Comparison of ENCODE assay signal across 8 cellular contexts in genomic region chr7:6558837-6559236, GRCh38. TPM values are rescaled to one million over a fixed set of nuclear protein-coding genes. Genes with fewer than 3 reads are reported as not detected.
DNase-seq lines count a peak whose midpoint lies in the region; ATAC-seq and TF ChIP-seq lines count a peak whose summit lies in the region.

No MANE protein-coding gene starts in this region.

- H3K4me3 Mint-ChIP-seq in neural progenitor cell = no peak overlapping the region

- no peak overlapping the region for H3K9ac ChIP-seq in neural progenitor cell

- H3K27ac ChIP-seq in AG04450 (ENCODE audit: low read depth, low read length) = no peak overlapping the region
- H3K27ac ChIP-seq in DOHH2 (ENCODE audit: low read depth, low read length) = no peak overlapping the region
- H3K27ac ChIP-seq in neural progenitor cell = no peak overlapping the region
- no peak overlapping the region for H3K27ac ChIP-seq in esophagus squamous epithelium

- intact Hi-C loops in esophagus squamous epithelium (cut with DNase I) = no loop called here

- H3K36me3 Mint-ChIP-seq in neural progenitor cell = no peaks in the 10 kb centered on the region

- peak; percentile 49 for TF ChIP-seq CTCF in AG04450 (IDR thresholded peaks at IDR 0.05; ENCODE audit: low read depth, low read length)
- peak; percentile 15 for TF ChIP-seq CTCF in DOHH2 (IDR thresholded peaks at IDR 0.05; ENCODE audit: low read depth, low read length, poor library complexity, severe bottlenecking)
- TF ChIP-seq CTCF in astrocyte of the spinal cord (IDR thresholded peaks at IDR 0.05; ENCODE audit: low read depth, low read length) = peak; percentile 15
- TF ChIP-seq CTCF in neural progenitor cell (IDR thresholded peaks at IDR 0.05) = peak; percentile 32
- TF ChIP-seq CTCF in esophagus squamous epithelium (IDR thresholded peaks at IDR 0.05) = peak in 2 of 6 experiments; percentile 3 to 22

- POLR2A ChIA-PET in AG04450 (lab: Yijun Ruan, JAX) = no interaction called here

- no peaks in the 10 kb centered on the region for H3K4me1 Mint-ChIP-seq in neural progenitor cell

- CTCF ChIA-PET in AG04450 (lab: Charles Lee) = interaction anchor here (0.6 to 2.9 kb wide), 10 partner anchors 9 to 43 kb away, joined by 3 to 26 read pairs (median 5); partner anchors contain the start of gene INTS15

- in situ Hi-C loops in astrocyte of the spinal cord (cut with HindIII; ENCODE audit: low sequenced_read_pairs) = no loop called here

- H3K27me3 ChIP-seq in AG04450 (ENCODE audit: control insufficient read depth, insufficient read depth, low read length) (no peaks in the 10 kb centered on the region), DOHH2 (ENCODE audit: control insufficient read depth, low read length) (peaks cover 3% of the 10 kb centered on the region; the same call in 1 of the 2 replicates), neural progenitor cell (no peaks in the 10 kb centered on the region), esophagus squamous epithelium (peaks cover 0 to 5% (median 0%) of the 10 kb centered on the region in 4 donors)

- no peak overlapping the region for H2AFZ ChIP-seq in neural progenitor cell (replicated peaks)

- peaks cover 13% of the 10 kb centered on the region for H3K27me3 Mint-ChIP-seq in neural progenitor cell (ENCODE audit: insufficient read depth, low read depth)

- H3K4me2 ChIP-seq in DOHH2 (ENCODE audit: low read length) (no peak overlapping the region), neural progenitor cell (no peak overlapping the region)

- H3K79me2 ChIP-seq in DOHH2 (ENCODE audit: control insufficient read depth, low read length) = no peaks in the 10 kb centered on the region
- no peaks in the 10 kb centered on the region for H3K79me2 ChIP-seq in neural progenitor cell (ENCODE audit: low read depth)

- no peaks in the 10 kb centered on the region for H4K20me1 ChIP-seq in DOHH2 (ENCODE audit: control insufficient read depth, insufficient read depth, low read depth, low read length)
- no peaks in the 10 kb centered on the region for H4K20me1 ChIP-seq in neural progenitor cell (ENCODE audit: low read depth)

- H3F3A ChIP-seq in DOHH2 (ENCODE audit: control insufficient read depth, insufficient read depth) (no peaks in the 10 kb centered on the region), neural progenitor cell (ENCODE audit: low read depth) (no peaks in the 10 kb centered on the region)

- no peak overlapping the region for H3K27ac Mint-ChIP-seq in neural progenitor cell

- no peak for ATAC-seq in HG03432 (IDR thresholded peaks at IDR 0.05; ENCODE audit: unreplicated experiment)
- ATAC-seq in GM21786 (IDR thresholded peaks at IDR 0.05; ENCODE audit: unreplicated experiment) = no peak

- H3K9me3 ChIP-seq in AG04450 (ENCODE audit: control insufficient read depth, insufficient read depth, low read length) (no peaks in the 10 kb centered on the region), DOHH2 (ENCODE audit: control insufficient read depth, insufficient read depth, low read length) (no peaks in the 10 kb centered on the region), neural progenitor cell (ENCODE audit: low read depth) (no peaks in the 10 kb centered on the region), esophagus squamous epithelium (no peaks in the 10 kb centered on the region)

- no peak overlapping the region for H3K4me3 ChIP-seq in AG04450 (ENCODE audit: low read depth, low read length)
- H3K4me3 ChIP-seq in DOHH2 (ENCODE audit: low read length) = no peak overlapping the region
- no peak overlapping the region for H3K4me3 ChIP-seq in astrocyte of the spinal cord (ENCODE audit: low read depth, low read length)
- no peak overlapping the region for H3K4me3 ChIP-seq in neural progenitor cell
- H3K4me3 ChIP-seq in esophagus squamous epithelium = no peak overlapping the region

- no peak for DNase-seq in AG04450 (ENCODE audit: low read depth, low spot score)
- DNase-seq in NCI-H1694 (lab: John Stamatoyannopoulos, UW) = peak; percentile 69
- DNase-seq in astrocyte of the spinal cord (ENCODE audit: low read depth, low spot score) = no peak
- peak; percentile 53 for DNase-seq in neural progenitor cell (ENCODE audit: low spot score)
- no peak for DNase-seq in esophagus squamous epithelium (lab: John Stamatoyannopoulos, UW)

- H3K4me1 ChIP-seq in DOHH2 (ENCODE audit: control insufficient read depth, low read length) = peaks cover 8% of the 10 kb centered on the region
- H3K4me1 ChIP-seq in neural progenitor cell = no peaks in the 10 kb centered on the region
- no peaks in the 10 kb centered on the region for H3K4me1 ChIP-seq in esophagus squamous epithelium

- H3K36me3 ChIP-seq in DOHH2 (ENCODE audit: control insufficient read depth, low read length) = no peaks in the 10 kb centered on the region
- no peaks in the 10 kb centered on the region for H3K36me3 ChIP-seq in neural progenitor cell
- no peaks in the 10 kb centered on the region for H3K36me3 ChIP-seq in esophagus squamous epithelium

- no peak for TF ChIP-seq POLR2A in esophagus squamous epithelium (IDR thresholded peaks at IDR 0.05)

- no peaks in the 10 kb centered on the region for H3K9me3 Mint-ChIP-seq in neural progenitor cell

- no peaks in the 10 kb centered on the region for H3K9me2 ChIP-seq in DOHH2 (replicated peaks; ENCODE audit: control insufficient read depth, low read length)

- WGBS in esophagus squamous epithelium, 2 donors = 43 to 52% methylated on average over 6 of the region's 6 CpGs

RNA-seq across cellular contexts. Expression of gene GRID2IP, which starts 7.6 kb away (rescaled TPM):
- 0.02 TPM in 1 of 2 replicates, not detected in the other for polyA plus RNA-seq in AG04450 (2011; rRNA removed)
- polyA minus RNA-seq in AG04450 (2011; rRNA and poly(A)+ RNA removed) = 0.05 TPM in 1 of 2 replicates, not detected in the other
- total RNA-seq in neural progenitor cell (ENCODE audit: low replicate concordance) = 0.31 TPM in 1 of 2 replicates, not detected in the other
- total RNA-seq in esophagus squamous epithelium = 1 to 10 TPM in 1 of 4 donors, under 1 TPM in 2, not detected in 1; 0.38 to 1.1 (median 0.44) TPM

RNA-seq across cellular contexts. Expression of gene ZDHHC4, which starts 18.4 kb away (rescaled TPM):
- 99.4 and 103 TPM in 2 replicates for polyA plus RNA-seq in AG04450 (2011; rRNA removed)
- polyA minus RNA-seq in AG04450 (2011; rRNA and poly(A)+ RNA removed) = 87.3 and 88.3 TPM in 2 replicates
- total RNA-seq in neural progenitor cell (ENCODE audit: low replicate concordance) = 75.9 and 102 TPM in 2 replicates
- total RNA-seq in esophagus squamous epithelium = 10 to 100 TPM in 3 of 4 donors, 1 to 10 TPM in 1; 9.4 to 29.4 (median 23.0) TPM

RNA-seq across cellular contexts. Expression of gene INTS15, which starts 31.0 kb away (rescaled TPM):
- 17.1 and 17.6 TPM in 2 replicates for polyA plus RNA-seq in AG04450 (2011; rRNA removed)
- polyA minus RNA-seq in AG04450 (2011; rRNA and poly(A)+ RNA removed) = 12.9 and 17.7 TPM in 2 replicates
- 13.7 and 24.1 TPM in 2 replicates for total RNA-seq in neural progenitor cell (ENCODE audit: low replicate concordance)
- 10 to 100 TPM in 3 of 4 donors, 1 to 10 TPM in 1; 9.2 to 21.9 (median 14.8) TPM for total RNA-seq in esophagus squamous epithelium

RNA-seq across cellular contexts. Expression of gene ZNF853, which starts 56.6 kb away (rescaled TPM):
- 5.3 and 6.7 TPM in 2 replicates for polyA plus RNA-seq in AG04450 (2011; rRNA removed)
- polyA minus RNA-seq in AG04450 (2011; rRNA and poly(A)+ RNA removed) = 12.0 and 14.1 TPM in 2 replicates
- total RNA-seq in neural progenitor cell (ENCODE audit: low replicate concordance) (6.2 and 8.2 TPM in 2 replicates), esophagus squamous epithelium (1 to 10 TPM in 3 of 4 donors, under 1 TPM in 1; 0.61 to 9.3 (median 2.1) TPM)

Comparison
In these comparisons a context has a peak if more than half of its experiments do, and no peak if none do; other contexts are left out.
1. DNase-seq: peak in NCI-H1694 (single experiment) and neural progenitor cell (single experiment); none in AG04450 (single experiment), astrocyte of the spinal cord (single experiment) and esophagus squamous epithelium (single experiment).